Comparison of ENCODE assay signal across 21 cellular contexts in genomic region chr7:54992876-54993490, GRCh38.
DNase-seq lines count a peak whose midpoint lies in the region; TF ChIP-seq lines count a peak whose summit lies in the region.
"Had no signal": no experiment of that assay in that cellular context is flagged by ENCODE, and none has a peak within 500 bp of the region (broad histone marks: within the 10 kb centered on the region; RNA-seq: fewer than 3 reads in every experiment).

No MANE protein-coding gene starts in this region.

- in situ Hi-C loops in brain microvascular endothelial cell (cut with HindIII; ENCODE audit: low pct_ligation_motif_present, low sequenced_read_pairs) = no loop called here

- H3K4me3 ChIP-seq in brain microvascular endothelial cell (ENCODE audit: low read depth, low read length) = no peak overlapping the region
- H3K4me3 ChIP-seq: lung had no signal

- TF ChIP-seq CTCF in C4-2B (conservative IDR thresholded peaks at IDR 0.05) = no peak
- no peak for TF ChIP-seq CTCF in brain microvascular endothelial cell (IDR thresholded peaks at IDR 0.05; ENCODE audit: low read depth, low read length, missing control alignments)

- no peaks in the 10 kb centered on the region for H3K27me3 ChIP-seq in brain microvascular endothelial cell (replicated peaks)

- no peaks in the 10 kb centered on the region for H3K36me3 ChIP-seq in brain microvascular endothelial cell (replicated peaks)

- H3K27ac ChIP-seq in C4-2B = peak overlapping the region; percentile 75; the same call in 1 of the 2 replicates
- no peak overlapping the region for H3K27ac ChIP-seq in brain microvascular endothelial cell

- peak; percentile 67 for DNase-seq in HuH-7 (ENCODE audit: low spot score)
- DNase-seq in brain microvascular endothelial cell = peak; percentile 16
- DNase-seq in iris pigment epithelial cell (ENCODE audit: low read depth) = peak; percentile 17
- no peak for DNase-seq in NCI-H1694 (lab: John Stamatoyannopoulos, UW)
- DNase-seq in DMS153 treated with DMSO at 0.1 percent for 48 hours (lab: John Stamatoyannopoulos, UW; ENCODE audit: unreplicated experiment) = no peak
- no peak for DNase-seq in SHP77 (lab: John Stamatoyannopoulos, UW)
- no peak for DNase-seq in NCI-H1105 (lab: John Stamatoyannopoulos, UW)
- DNase-seq: activated CD4-positive, CD25-positive, alpha-beta regulatory T cell treated with anti-CD3 and anti-CD28 coated beads, Interleukin-2, amount 50 U/mL, for 72 hours; activated gamma-delta T cell treated with Interleukin-2 at 50 U/mL for 16 hours; activated T-cell treated with anti-CD3 and anti-CD28 coated beads, Interleukin-2, amount 50 U/mL, for 1 hour; CD8-positive, alpha-beta memory T cell; cortex of kidney; foreskin melanocyte; HFFc6; NCI-H748 treated with DMSO at 0.1 percent for 48 hours; SHP77 treated with DMSO at 0.1 percent for 48 hours; small intestine; stimulated activated naive B cell treated with anti-CD40 and anti-IgM and Interleukin-4, amounts not matched to agents 10 μg/mL and 1 μg/mL and 100 μg/mL, for 72 hours; SW 1271 had no signal

Comparison
In these comparisons a context has a peak if more than half of its experiments do, and no peak if none do; other contexts are left out.
1. DNase-seq: peak in HuH-7 (single experiment), brain microvascular endothelial cell (single experiment) and iris pigment epithelial cell (single experiment); none in NCI-H1694 (single experiment), DMS153 treated with DMSO at 0.1 percent for 48 hours (single experiment), SHP77 (0 of 2) and NCI-H1105 (single experiment).